1 cellular context compared by ENCODE assay signal in the genomic region with DNA sequence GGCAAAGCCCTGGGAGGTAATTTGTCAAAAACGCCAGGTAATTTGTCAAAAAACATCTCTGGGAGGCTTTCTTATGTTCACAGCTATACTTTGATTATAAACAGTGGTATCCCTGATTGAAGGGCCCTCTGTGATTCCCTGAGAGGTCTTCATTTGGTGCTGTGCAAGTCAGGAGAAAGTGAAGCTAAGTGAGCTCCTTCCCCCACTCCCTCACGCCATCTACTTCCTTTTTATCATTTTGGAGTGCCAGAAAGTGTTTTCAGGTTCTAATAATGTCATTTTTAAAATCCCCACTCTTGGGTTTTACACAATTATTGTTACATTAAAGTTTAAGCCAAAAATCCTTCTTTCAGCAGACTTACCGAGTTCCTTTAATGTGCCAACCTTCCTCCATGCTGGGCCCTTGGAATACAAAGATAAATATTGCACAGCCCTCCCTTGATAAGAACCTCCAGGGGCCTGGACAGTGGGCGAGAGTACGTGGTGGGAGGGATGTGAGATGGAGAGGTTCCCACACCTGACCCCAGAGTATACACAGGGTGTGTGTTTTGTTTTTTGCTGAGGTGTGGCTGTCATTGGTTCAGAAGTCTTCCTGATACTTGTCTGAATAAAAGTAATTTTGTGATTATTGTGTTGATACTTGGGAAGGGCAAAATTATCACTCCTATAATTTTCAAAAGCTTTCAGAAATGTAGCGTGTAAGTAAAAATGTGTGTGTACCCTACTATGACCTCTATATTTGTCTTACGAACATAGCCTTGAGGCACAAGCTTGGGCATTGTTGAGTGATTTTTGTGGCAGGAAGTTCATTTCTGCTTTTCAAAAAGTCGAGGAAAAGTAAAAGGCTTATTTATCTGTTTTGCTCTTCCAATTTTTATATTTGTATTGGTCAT.
TF ChIP-seq lines count a peak whose summit lies in the region.

No MANE protein-coding gene starts in this region.

TF ChIP-seq in WTC11, 78 proteins besides CTCF, POLR2A, EP300 and RAD21 (continued from another document):
- TF ChIP-seq, protein P1, sequence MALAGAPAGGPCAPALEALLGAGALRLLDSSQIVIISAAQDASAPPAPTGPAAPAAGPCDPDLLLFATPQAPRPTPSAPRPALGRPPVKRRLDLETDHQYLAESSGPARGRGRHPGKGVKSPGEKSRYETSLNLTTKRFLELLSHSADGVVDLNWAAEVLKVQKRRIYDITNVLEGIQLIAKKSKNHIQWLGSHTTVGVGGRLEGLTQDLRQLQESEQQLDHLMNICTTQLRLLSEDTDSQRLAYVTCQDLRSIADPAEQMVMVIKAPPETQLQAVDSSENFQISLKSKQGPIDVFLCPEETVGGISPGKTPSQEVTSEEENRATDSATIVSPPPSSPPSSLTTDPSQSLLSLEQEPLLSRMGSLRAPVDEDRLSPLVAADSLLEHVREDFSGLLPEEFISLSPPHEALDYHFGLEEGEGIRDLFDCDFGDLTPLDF (CRISPR knock-in tag; IDR thresholded peaks at IDR 0.05): no peak
- TF ChIP-seq, protein P2, sequence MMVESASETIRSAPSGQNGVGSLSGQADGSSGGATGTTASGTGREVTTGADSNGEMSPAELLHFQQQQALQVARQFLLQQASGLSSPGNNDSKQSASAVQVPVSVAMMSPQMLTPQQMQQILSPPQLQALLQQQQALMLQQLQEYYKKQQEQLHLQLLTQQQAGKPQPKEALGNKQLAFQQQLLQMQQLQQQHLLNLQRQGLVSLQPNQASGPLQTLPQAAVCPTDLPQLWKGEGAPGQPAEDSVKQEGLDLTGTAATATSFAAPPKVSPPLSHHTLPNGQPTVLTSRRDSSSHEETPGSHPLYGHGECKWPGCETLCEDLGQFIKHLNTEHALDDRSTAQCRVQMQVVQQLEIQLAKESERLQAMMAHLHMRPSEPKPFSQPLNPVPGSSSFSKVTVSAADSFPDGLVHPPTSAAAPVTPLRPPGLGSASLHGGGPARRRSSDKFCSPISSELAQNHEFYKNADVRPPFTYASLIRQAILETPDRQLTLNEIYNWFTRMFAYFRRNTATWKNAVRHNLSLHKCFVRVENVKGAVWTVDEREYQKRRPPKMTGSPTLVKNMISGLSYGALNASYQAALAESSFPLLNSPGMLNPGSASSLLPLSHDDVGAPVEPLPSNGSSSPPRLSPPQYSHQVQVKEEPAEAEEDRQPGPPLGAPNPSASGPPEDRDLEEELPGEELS (CRISPR knock-in tag; IDR thresholded peaks at IDR 0.05): no peak
- TF ChIP-seq, protein P3, sequence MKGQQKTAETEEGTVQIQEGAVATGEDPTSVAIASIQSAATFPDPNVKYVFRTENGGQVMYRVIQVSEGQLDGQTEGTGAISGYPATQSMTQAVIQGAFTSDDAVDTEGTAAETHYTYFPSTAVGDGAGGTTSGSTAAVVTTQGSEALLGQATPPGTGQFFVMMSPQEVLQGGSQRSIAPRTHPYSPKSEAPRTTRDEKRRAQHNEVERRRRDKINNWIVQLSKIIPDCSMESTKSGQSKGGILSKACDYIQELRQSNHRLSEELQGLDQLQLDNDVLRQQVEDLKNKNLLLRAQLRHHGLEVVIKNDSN (CRISPR knock-in tag; IDR thresholded peaks at IDR 0.05): no peak
